Comparison of ENCODE assay signal across 22 cellular contexts in the genomic region with DNA sequence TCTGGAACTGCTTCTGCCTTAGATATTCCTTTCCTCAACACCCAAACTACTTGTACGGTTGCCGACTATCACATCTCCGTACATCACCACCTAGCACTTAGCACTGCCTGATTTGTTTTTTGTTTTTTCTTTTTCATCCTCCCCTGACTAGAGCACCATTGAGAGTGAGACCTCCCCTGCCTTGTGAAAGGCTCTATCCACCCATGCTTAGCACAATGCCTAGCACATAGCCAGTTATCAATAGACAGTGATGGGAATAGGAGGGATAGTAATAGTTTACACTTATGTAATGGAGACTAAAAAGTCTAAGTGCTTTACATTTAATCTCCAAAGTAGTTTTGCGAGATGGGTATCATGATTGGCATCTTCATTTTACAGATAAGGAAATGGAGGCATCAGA.
"Had no signal": no experiment of that assay in that cellular context is flagged by ENCODE, and none has a peak within 500 bp of the region (broad histone marks: within the 10 kb centered on the region; RNA-seq: fewer than 3 reads in every experiment).

No MANE protein-coding gene starts in this region.

- H3K4me2 ChIP-seq: PC-9 had no signal

- H3K4me3 ChIP-seq: MG63, PC-9, Peyer's patch, SJCRH30 had no signal

- H3K4me1 ChIP-seq: Peyer's patch, SJCRH30 had no signal

- H2AFZ ChIP-seq: PC-9 had no signal

- DNase-seq: IMR-90; Karpas-422; KG1; MG63; NCI-H1092; NCI-H1105 treated with DMSO at 0.1 percent for 48 hours; NCI-H1417 treated with DMSO at 0.1 percent for 48 hours; NCI-H146; NCI-H1694 treated with DMSO at 0.1 percent for 48 hours; NCI-H1930; NCI-H2081; NCI-H2107; NCI-H2227 treated with DMSO at 0.1 percent for 48 hours; NCI-H524; NCI-H69; NCI-H774; NK-92 treated with Interleukin-12 subunit alpha and Interleukin-12 subunit beta, amount 100 ng/mL, for 24 hours; PC-9; Peyer's patch; SHP77 treated with DMSO at 0.1 percent for 48 hours; SJCRH30 had no signal

- H3K27ac ChIP-seq: PC-9, Peyer's patch, SJCRH30 had no signal

- H3K27me3 ChIP-seq: MG63, Peyer's patch, SJCRH30 had no signal

- H3K9me3 ChIP-seq: MG63 had no signal

- FAIRE-seq: HepG2 had no signal

- H3K36me3 ChIP-seq: MG63, Peyer's patch had no signal
